8 cellular contexts compared by ENCODE assay signal in the genomic region with DNA sequence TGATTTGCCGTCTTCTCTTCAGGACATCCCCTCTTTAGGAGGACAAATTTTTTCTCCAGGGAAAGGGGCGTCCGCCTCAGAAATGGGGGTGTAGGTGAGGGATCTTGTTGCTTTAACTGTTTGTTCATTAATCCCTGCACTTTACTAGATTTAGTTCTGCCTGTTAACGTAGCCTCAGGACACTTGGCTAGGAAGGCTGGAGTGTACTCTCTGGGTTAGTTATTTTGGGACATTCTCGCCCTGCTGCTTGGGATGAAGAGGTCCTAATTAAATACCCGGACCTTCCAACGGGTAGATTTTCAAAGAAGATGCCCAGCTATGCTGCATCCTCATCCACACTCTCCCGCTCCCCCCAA. TPM values are rescaled to one million over a fixed set of nuclear protein-coding genes. Genes with fewer than 3 reads are reported as not detected.
DNase-seq lines count a peak whose midpoint lies in the region; ATAC-seq and TF ChIP-seq lines count a peak whose summit lies in the region.

No MANE protein-coding gene starts in this region.

- peak overlapping the region; percentile 60 for H3K4me3 ChIP-seq in brain microvascular endothelial cell (ENCODE audit: low read depth, low read length)
- peak overlapping the region; percentile 72 for H3K4me3 ChIP-seq in kidney epithelial cell (ENCODE audit: low read depth, low read length)

- H3K36me3 Mint-ChIP-seq in activated CD4-positive, alpha-beta T cell treated with anti-CD3 and anti-CD28 coated beads for 36 hours (ENCODE audit: low read depth), result no peaks in the 10 kb centered on the region

- H3K9me3 Mint-ChIP-seq in activated CD4-positive, alpha-beta T cell treated with anti-CD3 and anti-CD28 coated beads for 36 hours (ENCODE audit: low read depth), result no peaks in the 10 kb centered on the region

- no peak for DNase-seq in activated CD4-positive, alpha-beta T cell treated with anti-CD3 and anti-CD28 coated beads for 36 hours
- no peak for DNase-seq in activated CD4-positive, alpha-beta T cell treated with anti-CD3 and anti-CD28 coated beads for 48 hours
- DNase-seq in brain microvascular endothelial cell (no peak), kidney epithelial cell (ENCODE audit: low read depth) (no peak), NCI-H146 treated with DMSO at 0.1 percent for 48 hours (lab: John Stamatoyannopoulos, UW; ENCODE audit: unreplicated experiment) (no peak)

- CTCF ChIA-PET in activated CD4-positive, alpha-beta T cell treated with anti-CD3 and anti-CD28 coated beads for 36 hours (lab: Charles Lee), result interaction anchor here (0.7 to 0.9 kb wide), 5 partner anchors 12 to 355 kb away, joined by 3 to 5 read pairs (median 3); no protein-coding TSS in a partner anchor

- H3K4me3 Mint-ChIP-seq in activated CD4-positive, alpha-beta T cell treated with anti-CD3 and anti-CD28 coated beads for 36 hours, result peak overlapping the region; percentile 69

- no peak for TF ChIP-seq CTCF in brain microvascular endothelial cell (IDR thresholded peaks at IDR 0.05; ENCODE audit: low read depth, low read length, missing control alignments)
- TF ChIP-seq CTCF in kidney epithelial cell (IDR thresholded peaks at IDR 0.05; ENCODE audit: insufficient read depth, low read length, poor library complexity, severe bottlenecking), result no peak

- intact Hi-C loops in activated CD4-positive, alpha-beta T cell treated with anti-CD3 and anti-CD28 coated beads for 36 hours (cut with DNase I, micrococcal nuclease), result loop anchor here in 1 of 2 experiments (5.0 kb wide), 1 partner anchor 106 kb away; a partner anchor contains a TSS

- in situ Hi-C loops in brain microvascular endothelial cell (cut with HindIII; ENCODE audit: low pct_ligation_motif_present, low sequenced_read_pairs), result no loop called here

- H3K27ac Mint-ChIP-seq in activated CD4-positive, alpha-beta T cell treated with anti-CD3 and anti-CD28 coated beads for 36 hours, result no peak overlapping the region

- ATAC-seq in activated CD4-positive, alpha-beta T cell treated with anti-CD3 and anti-CD28 coated beads for 36 hours, result no peak
- ATAC-seq in HG02885 (IDR thresholded peaks at IDR 0.05; ENCODE audit: poor library complexity, unreplicated experiment) (no peak), GM21423 (IDR thresholded peaks at IDR 0.05; ENCODE audit: unreplicated experiment) (no peak)

- peaks cover 7% of the 10 kb centered on the region for H3K4me1 Mint-ChIP-seq in activated CD4-positive, alpha-beta T cell treated with anti-CD3 and anti-CD28 coated beads for 36 hours

- peaks cover 29% of the 10 kb centered on the region for H3K27me3 Mint-ChIP-seq in activated CD4-positive, alpha-beta T cell treated with anti-CD3 and anti-CD28 coated beads for 36 hours

- POLR2A ChIA-PET in activated CD4-positive, alpha-beta T cell treated with anti-CD3 and anti-CD28 coated beads for 36 hours (lab: Charles Lee), result no interaction called here

- no peak overlapping the region for H3K27ac ChIP-seq in brain microvascular endothelial cell
- H3K27ac ChIP-seq in temporal lobe (ENCODE audit: low read depth, low read length), result peak overlapping the region; percentile 95

- no peaks in the 10 kb centered on the region for H3K36me3 ChIP-seq in brain microvascular endothelial cell (replicated peaks)
- no peaks in the 10 kb centered on the region for H3K36me3 ChIP-seq in kidney epithelial cell (ENCODE audit: control insufficient read depth, insufficient read depth, low read length)

- no peaks in the 10 kb centered on the region for H3K27me3 ChIP-seq in brain microvascular endothelial cell (replicated peaks)
- no peaks in the 10 kb centered on the region for H3K27me3 ChIP-seq in kidney epithelial cell (ENCODE audit: control insufficient read depth, insufficient read depth, low read length)

RNA-seq across cellular contexts. Expression of a gene that starts 0.6 kb away (rescaled TPM):
- total RNA-seq in activated CD4-positive, alpha-beta T cell treated with anti-CD3 and anti-CD28 coated beads for 36 hours, result under 1 TPM; 0.09 to 0.32 TPM
- total RNA-seq in kidney epithelial cell (4.7 and 6.9 TPM in 2 replicates), temporal lobe (16.2 TPM)
